1 cellular context compared by ENCODE assay signal in the genomic region with DNA sequence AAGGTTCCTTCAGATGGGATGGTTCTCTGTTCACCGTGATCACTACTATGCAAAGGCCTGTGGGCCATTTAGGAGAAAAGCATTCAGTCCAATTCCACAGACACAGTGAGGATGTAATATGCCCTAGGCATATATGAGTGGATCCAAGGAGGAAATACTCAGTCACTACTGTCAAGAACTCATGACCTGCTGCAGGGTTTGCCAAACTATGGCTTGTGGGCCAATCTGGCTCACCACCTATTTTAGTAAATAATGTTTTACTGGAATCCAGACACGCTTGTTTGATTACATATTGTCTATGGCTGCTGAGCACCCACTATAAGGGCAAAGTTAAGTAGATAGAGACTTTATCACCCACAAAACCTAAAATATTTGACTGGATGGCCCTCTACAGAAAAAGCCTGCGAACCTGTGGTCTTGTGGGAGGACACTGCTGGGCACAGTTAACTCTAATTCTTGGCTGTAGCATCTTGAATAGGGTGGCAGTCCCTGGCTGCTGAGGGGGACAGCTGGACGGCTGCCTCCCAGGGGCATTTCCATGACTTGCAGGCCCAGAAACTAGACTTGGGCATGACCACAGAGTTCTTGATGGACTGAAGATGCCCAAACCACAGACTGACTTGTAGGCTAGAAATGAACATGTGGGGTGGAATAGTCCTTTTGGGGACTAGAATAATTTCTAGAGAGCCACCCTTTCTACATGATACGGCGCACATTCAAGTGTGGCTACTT.
TF ChIP-seq lines count a peak whose summit lies in the region.

No MANE protein-coding gene starts in this region.

TF ChIP-seq in WTC11, 78 proteins besides CTCF, POLR2A, EP300 and RAD21 (continued from another document):
- TF ChIP-seq E2F4 (CRISPR knock-in tag; IDR thresholded peaks at IDR 0.05; ENCODE audit: borderline replicate concordance, low read depth) = no peak
- no peak for TF ChIP-seq NFYB (CRISPR knock-in tag; conservative IDR thresholded peaks at IDR 0.05; ENCODE audit: low read depth)
- TF ChIP-seq, protein P1, sequence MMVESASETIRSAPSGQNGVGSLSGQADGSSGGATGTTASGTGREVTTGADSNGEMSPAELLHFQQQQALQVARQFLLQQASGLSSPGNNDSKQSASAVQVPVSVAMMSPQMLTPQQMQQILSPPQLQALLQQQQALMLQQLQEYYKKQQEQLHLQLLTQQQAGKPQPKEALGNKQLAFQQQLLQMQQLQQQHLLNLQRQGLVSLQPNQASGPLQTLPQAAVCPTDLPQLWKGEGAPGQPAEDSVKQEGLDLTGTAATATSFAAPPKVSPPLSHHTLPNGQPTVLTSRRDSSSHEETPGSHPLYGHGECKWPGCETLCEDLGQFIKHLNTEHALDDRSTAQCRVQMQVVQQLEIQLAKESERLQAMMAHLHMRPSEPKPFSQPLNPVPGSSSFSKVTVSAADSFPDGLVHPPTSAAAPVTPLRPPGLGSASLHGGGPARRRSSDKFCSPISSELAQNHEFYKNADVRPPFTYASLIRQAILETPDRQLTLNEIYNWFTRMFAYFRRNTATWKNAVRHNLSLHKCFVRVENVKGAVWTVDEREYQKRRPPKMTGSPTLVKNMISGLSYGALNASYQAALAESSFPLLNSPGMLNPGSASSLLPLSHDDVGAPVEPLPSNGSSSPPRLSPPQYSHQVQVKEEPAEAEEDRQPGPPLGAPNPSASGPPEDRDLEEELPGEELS (CRISPR knock-in tag; IDR thresholded peaks at IDR 0.05) = no peak
- TF ChIP-seq, protein P2, sequence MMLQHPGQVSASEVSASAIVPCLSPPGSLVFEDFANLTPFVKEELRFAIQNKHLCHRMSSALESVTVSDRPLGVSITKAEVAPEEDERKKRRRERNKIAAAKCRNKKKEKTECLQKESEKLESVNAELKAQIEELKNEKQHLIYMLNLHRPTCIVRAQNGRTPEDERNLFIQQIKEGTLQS (CRISPR knock-in tag; conservative IDR thresholded peaks at IDR 0.05) = no peak
